Comparison of ENCODE assay signal across 1 cellular context in the genomic region with DNA sequence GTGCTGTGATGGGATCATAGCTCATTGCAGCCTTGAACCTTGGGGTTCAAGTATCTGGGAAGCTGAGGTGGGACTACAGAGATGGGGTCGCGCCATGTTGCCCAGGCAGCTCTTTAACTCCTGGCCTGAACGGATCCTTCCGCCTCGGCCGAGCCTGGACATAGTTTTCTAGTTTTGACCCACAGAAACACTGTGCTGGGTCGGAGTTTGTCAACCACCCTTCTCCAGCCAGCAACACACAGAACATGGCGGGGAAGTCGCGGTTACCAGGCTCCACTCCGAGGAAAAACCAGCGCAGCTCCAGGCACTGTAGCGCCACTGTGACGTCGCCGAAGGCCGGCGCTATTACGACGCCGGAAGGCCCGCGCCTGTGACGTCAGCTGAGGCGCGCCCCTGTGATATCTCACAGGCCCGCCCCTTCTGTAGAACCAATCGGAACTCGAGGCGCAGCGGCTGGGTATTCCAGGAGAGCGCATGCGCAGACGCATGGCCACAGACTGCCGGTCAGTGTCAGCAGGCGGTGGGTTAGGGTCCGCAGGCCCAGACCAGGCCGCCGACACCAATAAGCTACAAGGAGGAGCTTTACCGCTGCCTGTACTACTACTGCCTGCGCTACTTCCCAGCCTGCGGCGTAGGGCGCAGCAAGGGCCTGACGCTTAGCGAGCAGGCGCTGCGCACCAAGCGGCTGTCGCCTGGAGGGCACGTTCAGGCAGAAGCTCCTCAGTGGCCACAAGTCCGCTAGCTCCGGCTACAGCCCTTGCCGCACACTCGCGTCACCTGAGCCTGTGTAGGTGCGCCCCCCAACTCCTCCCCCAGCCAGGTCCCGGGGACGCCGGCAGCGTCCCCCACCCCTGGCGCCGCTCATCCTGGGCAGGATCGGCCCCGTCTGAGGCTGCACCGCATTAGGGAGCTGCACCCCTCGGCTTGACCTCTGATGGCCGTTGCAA.
A peak's percentile ranks its signal among the peaks of the same experiment; 100 is the strongest.
TF ChIP-seq lines count a peak whose summit lies in the region.

No MANE protein-coding gene starts in this region.

TF ChIP-seq in HepG2, 621 proteins besides CTCF, POLR2A, EP300 and RAD21 (continued from another document and continues in another):
- TF ChIP-seq KAT2B (IDR thresholded peaks at IDR 0.05; ENCODE audit: borderline replicate concordance, low read depth, low read length) = no peak
- TF ChIP-seq, protein P1, sequence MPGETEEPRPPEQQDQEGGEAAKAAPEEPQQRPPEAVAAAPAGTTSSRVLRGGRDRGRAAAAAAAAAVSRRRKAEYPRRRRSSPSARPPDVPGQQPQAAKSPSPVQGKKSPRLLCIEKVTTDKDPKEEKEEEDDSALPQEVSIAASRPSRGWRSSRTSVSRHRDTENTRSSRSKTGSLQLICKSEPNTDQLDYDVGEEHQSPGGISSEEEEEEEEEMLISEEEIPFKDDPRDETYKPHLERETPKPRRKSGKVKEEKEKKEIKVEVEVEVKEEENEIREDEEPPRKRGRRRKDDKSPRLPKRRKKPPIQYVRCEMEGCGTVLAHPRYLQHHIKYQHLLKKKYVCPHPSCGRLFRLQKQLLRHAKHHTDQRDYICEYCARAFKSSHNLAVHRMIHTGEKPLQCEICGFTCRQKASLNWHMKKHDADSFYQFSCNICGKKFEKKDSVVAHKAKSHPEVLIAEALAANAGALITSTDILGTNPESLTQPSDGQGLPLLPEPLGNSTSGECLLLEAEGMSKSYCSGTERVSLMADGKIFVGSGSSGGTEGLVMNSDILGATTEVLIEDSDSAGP (CRISPR knock-in tag; IDR thresholded peaks at IDR 0.05; ENCODE audit: borderline replicate concordance) = peak; percentile 75; the same call in 1 of the 2 replicates
- TF ChIP-seq PBX2 (CRISPR knock-in tag; IDR thresholded peaks at IDR 0.05) = no peak
- no peak for TF ChIP-seq PCBP1 (IDR thresholded peaks at IDR 0.05; ENCODE audit: borderline replicate concordance, low read depth, low read length)
- TF ChIP-seq JUN (CRISPR knock-in tag; IDR thresholded peaks at IDR 0.05) = peak; percentile 32; the same call in 1 of the 2 replicates
- TF ChIP-seq, protein P2, sequence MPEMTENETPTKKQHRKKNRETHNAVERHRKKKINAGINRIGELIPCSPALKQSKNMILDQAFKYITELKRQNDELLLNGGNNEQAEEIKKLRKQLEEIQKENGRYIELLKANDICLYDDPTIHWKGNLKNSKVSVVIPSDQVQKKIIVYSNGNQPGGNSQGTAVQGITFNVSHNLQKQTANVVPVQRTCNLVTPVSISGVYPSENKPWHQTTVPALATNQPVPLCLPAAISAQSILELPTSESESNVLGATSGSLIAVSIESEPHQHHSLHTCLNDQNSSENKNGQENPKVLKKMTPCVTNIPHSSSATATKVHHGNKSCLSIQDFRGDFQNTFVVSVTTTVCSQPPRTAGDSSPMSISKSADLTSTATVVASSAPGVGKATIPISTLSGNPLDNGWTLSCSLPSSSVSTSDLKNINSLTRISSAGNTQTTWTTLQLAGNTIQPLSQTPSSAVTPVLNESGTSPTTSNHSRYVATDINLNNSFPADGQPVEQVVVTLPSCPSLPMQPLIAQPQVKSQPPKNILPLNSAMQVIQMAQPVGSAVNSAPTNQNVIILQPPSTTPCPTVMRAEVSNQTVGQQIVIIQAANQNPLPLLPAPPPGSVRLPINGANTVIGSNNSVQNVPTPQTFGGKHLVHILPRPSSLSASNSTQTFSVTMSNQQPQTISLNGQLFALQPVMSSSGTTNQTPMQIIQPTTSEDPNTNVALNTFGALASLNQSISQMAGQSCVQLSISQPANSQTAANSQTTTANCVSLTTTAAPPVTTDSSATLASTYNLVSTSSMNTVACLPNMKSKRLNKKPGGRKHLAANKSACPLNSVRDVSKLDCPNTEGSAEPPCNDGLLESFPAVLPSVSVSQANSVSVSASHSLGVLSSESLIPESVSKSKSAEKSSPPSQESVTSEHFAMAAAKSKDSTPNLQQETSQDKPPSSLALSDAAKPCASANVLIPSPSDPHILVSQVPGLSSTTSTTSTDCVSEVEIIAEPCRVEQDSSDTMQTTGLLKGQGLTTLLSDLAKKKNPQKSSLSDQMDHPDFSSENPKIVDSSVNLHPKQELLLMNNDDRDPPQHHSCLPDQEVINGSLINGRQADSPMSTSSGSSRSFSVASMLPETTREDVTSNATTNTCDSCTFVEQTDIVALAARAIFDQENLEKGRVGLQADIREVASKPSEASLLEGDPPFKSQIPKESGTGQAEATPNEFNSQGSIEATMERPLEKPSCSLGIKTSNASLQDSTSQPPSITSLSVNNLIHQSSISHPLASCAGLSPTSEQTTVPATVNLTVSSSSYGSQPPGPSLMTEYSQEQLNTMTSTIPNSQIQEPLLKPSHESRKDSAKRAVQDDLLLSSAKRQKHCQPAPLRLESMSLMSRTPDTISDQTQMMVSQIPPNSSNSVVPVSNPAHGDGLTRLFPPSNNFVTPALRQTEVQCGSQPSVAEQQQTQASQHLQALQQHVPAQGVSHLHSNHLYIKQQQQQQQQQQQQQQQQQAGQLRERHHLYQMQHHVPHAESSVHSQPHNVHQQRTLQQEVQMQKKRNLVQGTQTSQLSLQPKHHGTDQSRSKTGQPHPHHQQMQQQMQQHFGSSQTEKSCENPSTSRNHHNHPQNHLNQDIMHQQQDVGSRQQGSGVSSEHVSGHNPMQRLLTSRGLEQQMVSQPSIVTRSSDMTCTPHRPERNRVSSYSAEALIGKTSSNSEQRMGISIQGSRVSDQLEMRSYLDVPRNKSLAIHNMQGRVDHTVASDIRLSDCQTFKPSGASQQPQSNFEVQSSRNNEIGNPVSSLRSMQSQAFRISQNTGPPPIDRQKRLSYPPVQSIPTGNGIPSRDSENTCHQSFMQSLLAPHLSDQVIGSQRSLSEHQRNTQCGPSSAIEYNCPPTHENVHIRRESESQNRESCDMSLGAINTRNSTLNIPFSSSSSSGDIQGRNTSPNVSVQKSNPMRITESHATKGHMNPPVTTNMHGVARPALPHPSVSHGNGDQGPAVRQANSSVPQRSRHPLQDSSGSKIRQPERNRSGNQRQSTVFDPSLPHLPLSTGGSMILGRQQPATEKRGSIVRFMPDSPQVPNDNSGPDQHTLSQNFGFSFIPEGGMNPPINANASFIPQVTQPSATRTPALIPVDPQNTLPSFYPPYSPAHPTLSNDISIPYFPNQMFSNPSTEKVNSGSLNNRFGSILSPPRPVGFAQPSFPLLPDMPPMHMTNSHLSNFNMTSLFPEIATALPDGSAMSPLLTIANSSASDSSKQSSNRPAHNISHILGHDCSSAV (CRISPR knock-in tag; IDR thresholded peaks at IDR 0.05; ENCODE audit: borderline replicate concordance) = peak; percentile 89; the same call in 1 of the 2 replicates
- peak; percentile 93 for TF ChIP-seq ZMAT3 (CRISPR knock-in tag; conservative IDR thresholded peaks at IDR 0.05)
- TF ChIP-seq ISL2 (CRISPR knock-in tag; IDR thresholded peaks at IDR 0.05) = peak; percentile 62; the same call in 1 of the 2 replicates
- peak; percentile 83; the same call in 1 of the 2 replicates for TF ChIP-seq ZNF615 (CRISPR knock-in tag; IDR thresholded peaks at IDR 0.05; ENCODE audit: borderline replicate concordance)
- TF ChIP-seq RFXANK (CRISPR knock-in tag; IDR thresholded peaks at IDR 0.05) = peak; percentile 83; the same call in 1 of the 2 replicates
- peak; percentile 93 for TF ChIP-seq CCDC6 (CRISPR knock-in tag; IDR thresholded peaks at IDR 0.05)
- peak; percentile 97 for TF ChIP-seq ZNF766 (CRISPR knock-in tag; IDR thresholded peaks at IDR 0.05; ENCODE audit: borderline replicate concordance)
- peak; percentile 72; the same call in 1 of the 2 replicates for TF ChIP-seq ZSCAN12 (CRISPR knock-in tag; IDR thresholded peaks at IDR 0.05)
- peak; percentile 72; the same call in 1 of the 2 replicates for TF ChIP-seq ZSCAN21 (CRISPR knock-in tag; IDR thresholded peaks at IDR 0.05; ENCODE audit: borderline replicate concordance)
- TF ChIP-seq ATAD3A (CRISPR knock-in tag; IDR thresholded peaks at IDR 0.05) = no peak
- TF ChIP-seq SP2 (CRISPR knock-in tag; IDR thresholded peaks at IDR 0.05) = peak; percentile 68
- TF ChIP-seq, protein P3, sequence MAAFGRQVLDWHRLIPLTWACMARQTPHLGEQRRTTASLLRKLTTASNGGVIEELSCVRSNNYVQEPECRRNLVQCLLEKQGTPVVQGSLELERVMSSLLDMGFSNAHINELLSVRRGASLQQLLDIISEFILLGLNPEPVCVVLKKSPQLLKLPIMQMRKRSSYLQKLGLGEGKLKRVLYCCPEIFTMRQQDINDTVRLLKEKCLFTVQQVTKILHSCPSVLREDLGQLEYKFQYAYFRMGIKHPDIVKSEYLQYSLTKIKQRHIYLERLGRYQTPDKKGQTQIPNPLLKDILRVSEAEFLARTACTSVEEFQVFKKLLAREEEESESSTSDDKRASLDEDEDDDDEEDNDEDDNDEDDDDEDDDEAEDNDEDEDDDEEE (CRISPR knock-in tag; IDR thresholded peaks at IDR 0.05) = no peak; the same call in 1 of the 2 replicates
- no peak for TF ChIP-seq PRPF4 (IDR thresholded peaks at IDR 0.05; ENCODE audit: low read depth, low read length, poor library complexity, severe bottlenecking)
- TF ChIP-seq, protein P4, sequence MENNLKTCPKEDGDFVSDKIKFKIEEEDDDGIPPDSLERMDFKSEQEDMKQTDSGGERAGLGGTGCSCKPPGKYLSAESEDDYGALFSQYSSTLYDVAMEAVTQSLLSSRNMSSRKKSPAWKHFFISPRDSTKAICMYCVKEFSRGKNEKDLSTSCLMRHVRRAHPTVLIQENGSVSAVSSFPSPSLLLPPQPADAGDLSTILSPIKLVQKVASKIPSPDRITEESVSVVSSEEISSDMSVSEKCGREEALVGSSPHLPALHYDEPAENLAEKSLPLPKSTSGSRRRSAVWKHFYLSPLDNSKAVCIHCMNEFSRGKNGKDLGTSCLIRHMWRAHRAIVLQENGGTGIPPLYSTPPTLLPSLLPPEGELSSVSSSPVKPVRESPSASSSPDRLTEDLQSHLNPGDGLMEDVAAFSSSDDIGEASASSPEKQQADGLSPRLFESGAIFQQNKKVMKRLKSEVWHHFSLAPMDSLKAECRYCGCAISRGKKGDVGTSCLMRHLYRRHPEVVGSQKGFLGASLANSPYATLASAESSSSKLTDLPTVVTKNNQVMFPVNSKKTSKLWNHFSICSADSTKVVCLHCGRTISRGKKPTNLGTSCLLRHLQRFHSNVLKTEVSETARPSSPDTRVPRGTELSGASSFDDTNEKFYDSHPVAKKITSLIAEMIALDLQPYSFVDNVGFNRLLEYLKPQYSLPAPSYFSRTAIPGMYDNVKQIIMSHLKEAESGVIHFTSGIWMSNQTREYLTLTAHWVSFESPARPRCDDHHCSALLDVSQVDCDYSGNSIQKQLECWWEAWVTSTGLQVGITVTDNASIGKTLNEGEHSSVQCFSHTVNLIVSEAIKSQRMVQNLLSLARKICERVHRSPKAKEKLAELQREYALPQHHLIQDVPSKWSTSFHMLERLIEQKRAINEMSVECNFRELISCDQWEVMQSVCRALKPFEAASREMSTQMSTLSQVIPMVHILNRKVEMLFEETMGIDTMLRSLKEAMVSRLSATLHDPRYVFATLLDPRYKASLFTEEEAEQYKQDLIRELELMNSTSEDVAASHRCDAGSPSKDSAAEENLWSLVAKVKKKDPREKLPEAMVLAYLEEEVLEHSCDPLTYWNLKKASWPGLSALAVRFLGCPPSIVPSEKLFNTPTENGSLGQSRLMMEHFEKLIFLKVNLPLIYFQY (CRISPR knock-in tag; IDR thresholded peaks at IDR 0.05; ENCODE audit: borderline replicate concordance) = peak; percentile 68; the same call in 1 of the 2 replicates
- no peak for TF ChIP-seq RORA (CRISPR knock-in tag; IDR thresholded peaks at IDR 0.05)
- no peak for TF ChIP-seq ARNTL (CRISPR knock-in tag; IDR thresholded peaks at IDR 0.05)
- peak; percentile 90 for TF ChIP-seq KLF11 (CRISPR knock-in tag; IDR thresholded peaks at IDR 0.05)
- no peak for TF ChIP-seq ZNF44 (CRISPR knock-in tag; IDR thresholded peaks at IDR 0.05)
- no peak for TF ChIP-seq HHEX (CRISPR knock-in tag; IDR thresholded peaks at IDR 0.05)
- TF ChIP-seq TEF (CRISPR knock-in tag; IDR thresholded peaks at IDR 0.05) = peak; percentile 70; the same call in 1 of the 2 replicates
- TF ChIP-seq DMAP1 (CRISPR knock-in tag; IDR thresholded peaks at IDR 0.05) = peak; percentile 83
- no peak for TF ChIP-seq ZFAT (CRISPR knock-in tag; conservative IDR thresholded peaks at IDR 0.05)
- no peak for TF ChIP-seq SOX13 (IDR thresholded peaks at IDR 0.05)
- peak in 1 of 2 experiments; percentile 31; a peak in 1 of 4 replicates for TF ChIP-seq SOX13 (CRISPR knock-in tag; conservative IDR thresholded peaks at IDR 0.05 in 1 of 2, IDR thresholded peaks at IDR 0.05 in 1 of 2)
- TF ChIP-seq ZNF747 (CRISPR knock-in tag; IDR thresholded peaks at IDR 0.05; ENCODE audit: borderline replicate concordance) = peak; percentile 77; the same call in 1 of the 2 replicates
- peak; percentile 99 for TF ChIP-seq ZNF607 (CRISPR knock-in tag; IDR thresholded peaks at IDR 0.05; ENCODE audit: borderline replicate concordance)
